8 cellular contexts compared by ENCODE assay signal in the genomic region with DNA sequence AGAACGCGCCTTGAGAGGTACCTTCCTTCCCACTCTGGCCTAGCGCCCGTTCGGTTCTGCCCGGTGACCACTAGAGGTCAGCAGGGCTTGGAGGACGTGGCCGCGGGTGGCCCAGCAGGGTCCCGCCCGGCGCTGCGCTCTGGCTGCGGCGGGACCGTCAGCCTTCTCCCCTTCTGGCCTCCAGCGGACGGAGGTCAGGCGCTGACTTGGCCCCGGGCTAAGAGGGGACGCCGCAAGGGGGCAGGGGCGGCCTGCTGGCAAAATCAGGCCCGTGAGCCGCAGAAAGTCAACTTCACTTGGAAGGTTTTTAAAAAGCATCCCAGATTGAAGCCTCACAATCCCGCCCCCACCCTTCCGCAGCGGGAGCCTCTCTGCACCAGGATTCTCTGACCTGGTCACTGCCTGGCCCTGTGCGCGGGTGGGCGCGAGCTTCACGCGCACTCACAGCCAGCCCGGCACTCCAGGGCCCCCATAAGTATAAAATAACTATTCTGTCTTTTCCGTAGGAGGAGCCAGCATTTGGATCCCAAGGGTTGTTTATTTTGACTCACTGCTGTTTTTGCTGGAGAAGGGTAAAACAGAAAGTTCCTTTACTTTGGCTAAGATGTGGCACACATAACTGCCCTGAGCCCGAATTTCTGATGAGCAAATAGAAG. TPM values are rescaled to one million over a fixed set of nuclear protein-coding genes. Genes with fewer than 3 reads are reported as not detected.
DNase-seq lines count a peak whose midpoint lies in the region; ATAC-seq and TF ChIP-seq lines count a peak whose summit lies in the region.

No MANE protein-coding gene starts in this region.

- H2AFZ ChIP-seq in DND-41 (ENCODE audit: low read depth, low read length), result no peak overlapping the region

- peaks cover 7% of the 10 kb centered on the region for H3K27me3 Mint-ChIP-seq in activated CD4-positive, alpha-beta T cell treated with anti-CD3 and anti-CD28 coated beads for 36 hours

- no peak overlapping the region for H3K9ac ChIP-seq in DND-41 (ENCODE audit: low read depth, low read length)
- peak overlapping the region; percentile 5 to 70 for H3K9ac ChIP-seq in colonic mucosa (ENCODE audit: low read depth in 2 of 2, low read length in 2 of 2)

- ATAC-seq in DND-41 (ENCODE audit: insufficient read depth, low read depth), result no peak
- ATAC-seq in activated CD4-positive, alpha-beta T cell treated with anti-CD3 and anti-CD28 coated beads for 36 hours, result peak; percentile 88
- no peak for ATAC-seq in GM21529 (IDR thresholded peaks at IDR 0.05; ENCODE audit: unreplicated experiment)
- no peak for ATAC-seq in HG03097 (IDR thresholded peaks at IDR 0.05; ENCODE audit: low FRiP score, unreplicated experiment)

- H3K27ac Mint-ChIP-seq in activated CD4-positive, alpha-beta T cell treated with anti-CD3 and anti-CD28 coated beads for 36 hours, result no peak overlapping the region

- DNase-seq in DND-41 (no peak), NCI-H1930 (lab: John Stamatoyannopoulos, UW) (peak; percentile 59 to 62), colonic mucosa (peak; percentile 86), left kidney (ENCODE audit: low read depth, low spot score) (peak; percentile 89)
- DNase-seq in activated CD4-positive, alpha-beta T cell treated with anti-CD3 and anti-CD28 coated beads for 36 hours, result peak; percentile 73
- peak; percentile 32 to 42 for DNase-seq in stimulated activated CD4-positive, alpha-beta T cell treated with anti-CD3 and anti-CD28 coated beads, Interleukin-1b, Interleukin-23, amount 100 ng/mL, for 4 hours (ENCODE audit: low read depth in 2 of 2)

- H3K4me1 ChIP-seq in DND-41 (ENCODE audit: insufficient read depth, low read length) (no peaks in the 10 kb centered on the region), colonic mucosa (no peaks in the 10 kb centered on the region)

- H3K27ac ChIP-seq in DND-41 (ENCODE audit: low read length) (no peak overlapping the region), colonic mucosa (peak overlapping the region; percentile 18)

- H3K79me2 ChIP-seq in DND-41 (ENCODE audit: insufficient read depth, low read length), result no peaks in the 10 kb centered on the region

- H3K9me3 ChIP-seq in DND-41 (ENCODE audit: insufficient read depth, low read length, severe bottlenecking) (no peaks in the 10 kb centered on the region), colonic mucosa (no peaks in the 10 kb centered on the region)

- H3K36me3 Mint-ChIP-seq in activated CD4-positive, alpha-beta T cell treated with anti-CD3 and anti-CD28 coated beads for 36 hours (ENCODE audit: low read depth), result no peaks in the 10 kb centered on the region

- intact Hi-C loops in activated CD4-positive, alpha-beta T cell treated with anti-CD3 and anti-CD28 coated beads for 36 hours (cut with DNase I, micrococcal nuclease), result loop anchor here (1.0 to 5.0 kb wide), 3 partner anchors 139 to 225 kb away; no protein-coding TSS in a partner anchor
- intact Hi-C loops in colonic mucosa (cut with DNase I), result loop anchor here (5.0 to 10.0 kb wide), 2 partner anchors 131 to 226 kb away; a partner anchor contains a TSS

- H3K4me3 ChIP-seq in DND-41 (ENCODE audit: low read depth in 1 of 2, low read length in 2 of 2), result no peak overlapping the region
- H3K4me3 ChIP-seq in colonic mucosa, result peak overlapping the region; percentile 17

- H4K20me1 ChIP-seq in DND-41 (ENCODE audit: insufficient read depth, low read length), result no peaks in the 10 kb centered on the region

- no peak overlapping the region for H3K4me2 ChIP-seq in DND-41 (ENCODE audit: insufficient read depth, low read length)

- peak; percentile 34 for TF ChIP-seq CTCF in DND-41 (IDR thresholded peaks at IDR 0.05; ENCODE audit: borderline replicate concordance, extremely low read depth, low read length, poor library complexity, severe bottlenecking)
- TF ChIP-seq CTCF in colonic mucosa (IDR thresholded peaks at IDR 0.05), result peak; percentile 81

- H3K27me3 ChIP-seq in DND-41 (ENCODE audit: insufficient read depth, low read length, poor library complexity) (no peaks in the 10 kb centered on the region), colonic mucosa (no peaks in the 10 kb centered on the region)

- no peaks in the 10 kb centered on the region for H3K36me3 ChIP-seq in DND-41 (ENCODE audit: insufficient read depth, low read length)
- no peaks in the 10 kb centered on the region for H3K36me3 ChIP-seq in colonic mucosa

- POLR2A ChIA-PET in activated CD4-positive, alpha-beta T cell treated with anti-CD3 and anti-CD28 coated beads for 36 hours (lab: Charles Lee), result no interaction called here

- H3K9me3 Mint-ChIP-seq in activated CD4-positive, alpha-beta T cell treated with anti-CD3 and anti-CD28 coated beads for 36 hours (ENCODE audit: low read depth), result no peaks in the 10 kb centered on the region

- CTCF ChIA-PET in activated CD4-positive, alpha-beta T cell treated with anti-CD3 and anti-CD28 coated beads for 36 hours (lab: Charles Lee), result interaction anchor here (0.6 to 6.6 kb wide), 6 partner anchors 17 to 225 kb away, joined by 3 to 62 read pairs (median 3); no protein-coding TSS in a partner anchor

- no peak overlapping the region for H3K4me3 Mint-ChIP-seq in activated CD4-positive, alpha-beta T cell treated with anti-CD3 and anti-CD28 coated beads for 36 hours

- no peaks in the 10 kb centered on the region for H3K4me1 Mint-ChIP-seq in activated CD4-positive, alpha-beta T cell treated with anti-CD3 and anti-CD28 coated beads for 36 hours

RNA-seq across cellular contexts. Expression of a gene that starts 23.2 kb away (rescaled TPM):
- total RNA-seq in activated CD4-positive, alpha-beta T cell treated with anti-CD3 and anti-CD28 coated beads for 36 hours, result 1 to 10 TPM; 3.0 to 4.6 TPM
- total RNA-seq in colonic mucosa, result 10 to 100 TPM in 1 of 2 donors, 1 to 10 TPM in 1; 2.0 to 13.7 TPM
